Comparison of ENCODE assay signal across 21 cellular contexts in the genomic region with DNA sequence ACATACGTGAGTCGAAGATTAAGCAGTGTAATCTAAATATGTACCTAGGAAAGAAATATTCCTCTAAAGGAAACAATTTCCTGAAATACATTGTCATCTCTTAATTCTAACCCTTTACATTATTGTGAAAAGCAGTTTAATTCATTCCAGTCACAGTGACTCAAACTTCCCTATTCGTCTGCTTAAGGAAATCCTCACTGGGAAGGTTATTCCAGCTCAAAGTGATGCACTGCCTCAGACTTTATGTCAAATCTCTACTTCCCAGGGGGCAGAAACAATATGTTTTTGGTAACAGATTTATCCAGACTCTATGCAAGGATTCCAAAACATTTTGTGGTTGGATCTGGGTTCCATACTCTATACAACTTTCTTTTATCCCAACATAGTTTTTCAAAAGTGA.
"Had no signal": no experiment of that assay in that cellular context is flagged by ENCODE, and none has a peak within 500 bp of the region (broad histone marks: within the 10 kb centered on the region; RNA-seq: fewer than 3 reads in every experiment).

No MANE protein-coding gene starts in this region.

- H3K9me3 Mint-ChIP-seq: activated CD4-positive, alpha-beta T cell treated with anti-CD3 and anti-CD28 coated beads, Interleukin-2, amount 10 ng/mL, durations not matched to agents 7 days and 5 days; activated naive CD8-positive, alpha-beta T cell treated with anti-CD3 and anti-CD28 coated beads, Interleukin-2, amount 10 ng/mL, durations not matched to agents 7 days and 5 days; activated T-helper 1 cell treated with anti-CD3 and anti-CD28 coated beads, Interleukin-12 subunit alpha, Interleukin-12 subunit beta, Interleukin-2, Interleukin-4 antibody, amounts not matched to agents 30 ng/mL and 10 ng/mL and 1 ng/mL, durations not matched to agents 14 hours and 24 hours and 36 hours; mesothelial cell of epicardium; neural crest cell had no signal

- H3K36me3 ChIP-seq: cardiac muscle cell, colonic mucosa, ovary, sigmoid colon, tibial artery had no signal

- H3K27ac ChIP-seq: cardiac muscle cell, colonic mucosa, ovary, sigmoid colon, tibial artery had no signal

- H3K9me3 ChIP-seq: colonic mucosa, ovary, sigmoid colon, tibial artery had no signal

- H3K4me1 ChIP-seq: colonic mucosa, sigmoid colon had no signal

- DNase-seq: activated CD4-positive, alpha-beta T cell treated with anti-CD3 and anti-CD28 coated beads, Interleukin-2, amount 10 ng/mL, durations not matched to agents 7 days and 5 days; activated naive CD4-positive, alpha-beta T cell; activated naive CD8-positive, alpha-beta T cell treated with anti-CD3 and anti-CD28 coated beads, Interleukin-2, amount 10 ng/mL, durations not matched to agents 7 days and 5 days; aorta; colonic mucosa; head of caudate nucleus; left colon; ovary; sigmoid colon; stimulated activated CD4-positive, alpha-beta T cell treated with anti-CD3 and anti-CD28 coated beads, Interleukin-2, amount 100 ng/mL, for 48 hours; stimulated activated naive B cell treated with anti-CD40 and anti-IgM and Interleukin-4, amounts not matched to agents 10 μg/mL and 1 μg/mL and 100 μg/mL, for 72 hours; SW 1271; tibial artery had no signal

- H3K4me3 Mint-ChIP-seq: activated CD4-positive, alpha-beta T cell treated with anti-CD3 and anti-CD28 coated beads, Interleukin-2, amount 10 ng/mL, durations not matched to agents 7 days and 5 days; activated naive CD8-positive, alpha-beta T cell treated with anti-CD3 and anti-CD28 coated beads, Interleukin-2, amount 10 ng/mL, durations not matched to agents 7 days and 5 days; activated T-helper 1 cell treated with anti-CD3 and anti-CD28 coated beads, Interleukin-12 subunit alpha, Interleukin-12 subunit beta, Interleukin-2, Interleukin-4 antibody, amounts not matched to agents 30 ng/mL and 10 ng/mL and 1 ng/mL, durations not matched to agents 14 hours and 24 hours and 36 hours; mesothelial cell of epicardium; neural crest cell; stimulated activated naive B cell treated with anti-CD40 and anti-IgM and Interleukin-4, amounts not matched to agents 10 μg/mL and 1 μg/mL and 100 μg/mL, for 72 hours had no signal

- H3K36me3 Mint-ChIP-seq: activated naive CD8-positive, alpha-beta T cell treated with anti-CD3 and anti-CD28 coated beads, Interleukin-2, amount 10 ng/mL, durations not matched to agents 7 days and 5 days; mesothelial cell of epicardium; stimulated activated naive B cell treated with anti-CD40 and anti-IgM and Interleukin-4, amounts not matched to agents 10 μg/mL and 1 μg/mL and 100 μg/mL, for 72 hours had no signal

- H3K4me3 ChIP-seq: cardiac muscle cell, colonic mucosa, lung, ovary, sigmoid colon, tibial artery had no signal

- FAIRE-seq: endometrium, frontal cortex, urothelium cell line had no signal

- H3K27ac Mint-ChIP-seq: activated CD4-positive, alpha-beta T cell treated with anti-CD3 and anti-CD28 coated beads, Interleukin-2, amount 10 ng/mL, durations not matched to agents 7 days and 5 days; activated naive CD8-positive, alpha-beta T cell treated with anti-CD3 and anti-CD28 coated beads, Interleukin-2, amount 10 ng/mL, durations not matched to agents 7 days and 5 days; activated T-helper 1 cell treated with anti-CD3 and anti-CD28 coated beads, Interleukin-12 subunit alpha, Interleukin-12 subunit beta, Interleukin-2, Interleukin-4 antibody, amounts not matched to agents 30 ng/mL and 10 ng/mL and 1 ng/mL, durations not matched to agents 14 hours and 24 hours and 36 hours; mesothelial cell of epicardium; stimulated activated naive B cell treated with anti-CD40 and anti-IgM and Interleukin-4, amounts not matched to agents 10 μg/mL and 1 μg/mL and 100 μg/mL, for 72 hours had no signal

- H3K27me3 ChIP-seq: cardiac muscle cell, colonic mucosa, sigmoid colon, tibial artery had no signal

- H3K27me3 Mint-ChIP-seq: activated CD4-positive, alpha-beta T cell treated with anti-CD3 and anti-CD28 coated beads, Interleukin-2, amount 10 ng/mL, durations not matched to agents 7 days and 5 days; stimulated activated naive B cell treated with anti-CD40 and anti-IgM and Interleukin-4, amounts not matched to agents 10 μg/mL and 1 μg/mL and 100 μg/mL, for 72 hours had no signal

- H3K4me1 Mint-ChIP-seq: activated CD4-positive, alpha-beta T cell treated with anti-CD3 and anti-CD28 coated beads, Interleukin-2, amount 10 ng/mL, durations not matched to agents 7 days and 5 days; activated naive CD8-positive, alpha-beta T cell treated with anti-CD3 and anti-CD28 coated beads, Interleukin-2, amount 10 ng/mL, durations not matched to agents 7 days and 5 days; mesothelial cell of epicardium; neural crest cell; stimulated activated naive B cell treated with anti-CD40 and anti-IgM and Interleukin-4, amounts not matched to agents 10 μg/mL and 1 μg/mL and 100 μg/mL, for 72 hours had no signal
